9 cellular contexts compared by ENCODE assay signal in genomic region chr2:54666131-54666637, GRCh38. TPM values are rescaled to one million over a fixed set of nuclear protein-coding genes. Genes with fewer than 3 reads are reported as not detected.
DNase-seq lines count a peak whose midpoint lies in the region; ATAC-seq and TF ChIP-seq lines count a peak whose summit lies in the region.
"Had no signal": no experiment of that assay in that cellular context is flagged by ENCODE, and none has a peak within 500 bp of the region (broad histone marks: within the 10 kb centered on the region; RNA-seq: fewer than 3 reads in every experiment).

No MANE protein-coding gene starts in this region.

- peaks cover 17% of the 10 kb centered on the region for H3K36me3 Mint-ChIP-seq in activated naive CD8-positive, alpha-beta T cell treated with anti-CD3 and anti-CD28 coated beads for 36 hours
- H3K36me3 Mint-ChIP-seq in stimulated activated naive B cell treated with anti-CD40 and anti-IgM and Interleukin-4, amounts not matched to agents 10 μg/mL and 1 μg/mL and 100 μg/mL, for 72 hours: peaks cover 42 to 74% of the 10 kb centered on the region in 2 donors

- ATAC-seq in heart right ventricle: peak; percentile 60 to 79 (median 78)
- ATAC-seq in stimulated activated naive B cell treated with anti-CD40 and anti-IgM and Interleukin-4, amounts not matched to agents 10 μg/mL and 1 μg/mL and 100 μg/mL, for 72 hours (replicated peaks): no peak
- ATAC-seq in GM21576 (IDR thresholded peaks at IDR 0.05; ENCODE audit: unreplicated experiment): no peak
- no peak for ATAC-seq in HG02938 (IDR thresholded peaks at IDR 0.05; ENCODE audit: unreplicated experiment)

- H3K27me3 Mint-ChIP-seq in activated naive CD8-positive, alpha-beta T cell treated with anti-CD3 and anti-CD28 coated beads for 36 hours: no peaks in the 10 kb centered on the region
- H3K27me3 Mint-ChIP-seq in stimulated activated naive B cell treated with anti-CD40 and anti-IgM and Interleukin-4, amounts not matched to agents 10 μg/mL and 1 μg/mL and 100 μg/mL, for 72 hours: no peaks in the 10 kb centered on the region

- no peaks in the 10 kb centered on the region for H3K27me3 ChIP-seq in heart right ventricle

- H3K36me3 ChIP-seq in heart right ventricle: peaks cover 0 to 100% (median 69%) of the 10 kb centered on the region in 9 donors

- intact Hi-C loops in heart right ventricle (cut with DNase I): loop anchor here in 5 of 10 donors (5.0 kb wide), 1 partner anchor 36 kb away; no protein-coding TSS in a partner anchor

- no peak overlapping the region for H3K4me3 ChIP-seq in heart right ventricle
- no peak overlapping the region for H3K4me3 ChIP-seq in skeletal muscle cell (ENCODE audit: low read depth, low read length)
- H3K4me3 ChIP-seq: GM12878 had no signal

- no peaks in the 10 kb centered on the region for H3K9me3 Mint-ChIP-seq in activated naive CD8-positive, alpha-beta T cell treated with anti-CD3 and anti-CD28 coated beads for 36 hours
- no peaks in the 10 kb centered on the region for H3K9me3 Mint-ChIP-seq in stimulated activated naive B cell treated with anti-CD40 and anti-IgM and Interleukin-4, amounts not matched to agents 10 μg/mL and 1 μg/mL and 100 μg/mL, for 72 hours

- H3K27ac ChIP-seq in heart right ventricle: peak overlapping the region; percentile 53 to 94 (median 76)

- DNase-seq in EL (peak; percentile 78), heart right ventricle (peak in 1 of 2 donors; percentile 74), skeletal muscle cell (ENCODE audit: low read depth) (peak; percentile 70), 8988T (no peak)
- no peak for DNase-seq in activated naive CD8-positive, alpha-beta T cell treated with anti-CD3 and anti-CD28 coated beads for 36 hours
- DNase-seq in stimulated activated naive B cell treated with anti-CD40 and anti-IgM and Interleukin-4, amounts not matched to agents 10 μg/mL and 1 μg/mL and 100 μg/mL, for 72 hours: no peak

- H3K4me1 Mint-ChIP-seq in activated naive CD8-positive, alpha-beta T cell treated with anti-CD3 and anti-CD28 coated beads for 36 hours: peaks cover 8% of the 10 kb centered on the region
- H3K4me1 Mint-ChIP-seq in stimulated activated naive B cell treated with anti-CD40 and anti-IgM and Interleukin-4, amounts not matched to agents 10 μg/mL and 1 μg/mL and 100 μg/mL, for 72 hours: peaks cover 2 to 10% of the 10 kb centered on the region in 2 donors

- peak overlapping the region; percentile 57 for H3K27ac Mint-ChIP-seq in activated naive CD8-positive, alpha-beta T cell treated with anti-CD3 and anti-CD28 coated beads for 36 hours
- H3K27ac Mint-ChIP-seq in stimulated activated naive B cell treated with anti-CD40 and anti-IgM and Interleukin-4, amounts not matched to agents 10 μg/mL and 1 μg/mL and 100 μg/mL, for 72 hours: no peak overlapping the region

- WGBS in heart right ventricle, 2 donors: 7 to 18% methylated on average over 3 of the region's 3 CpGs

- no peaks in the 10 kb centered on the region for H3K9me3 ChIP-seq in heart right ventricle

- H3K4me3 Mint-ChIP-seq in activated naive CD8-positive, alpha-beta T cell treated with anti-CD3 and anti-CD28 coated beads for 36 hours: no peak overlapping the region
- H3K4me3 Mint-ChIP-seq in stimulated activated naive B cell treated with anti-CD40 and anti-IgM and Interleukin-4, amounts not matched to agents 10 μg/mL and 1 μg/mL and 100 μg/mL, for 72 hours: no peak overlapping the region

- TF ChIP-seq CTCF in heart right ventricle (IDR thresholded peaks at IDR 0.05): no peak

- H3K4me1 ChIP-seq in heart right ventricle: peaks cover 3 to 65% (median 52%) of the 10 kb centered on the region in 9 donors

RNA-seq across cellular contexts. Expression of gene EML6, which starts 57.3 kb away (rescaled TPM):
- 1 to 10 TPM in 1 of 2 experiments, under 1 TPM in 1; 0.54 to 1.3 TPM for total RNA-seq in activated naive CD8-positive, alpha-beta T cell treated with anti-CD3 and anti-CD28 coated beads for 36 hours
- total RNA-seq in heart right ventricle: 1 to 10 TPM in 2 of 10 donors, under 1 TPM in 8; 0.12 to 1.5 (median 0.32) TPM
- polyA plus RNA-seq in heart right ventricle: under 1 TPM; 0.07 to 0.22 TPM

Comparison
In these comparisons a context has a peak if more than half of its experiments do, and no peak if none do; other contexts are left out.
1. DNase-seq: peak in EL (single experiment) and skeletal muscle cell (single experiment); none in activated naive CD8-positive, alpha-beta T cell treated with anti-CD3 and anti-CD28 coated beads for 36 hours (single experiment), stimulated activated naive B cell treated with anti-CD40 and anti-IgM and Interleukin-4, amounts not matched to agents 10 μg/mL and 1 μg/mL and 100 μg/mL, for 72 hours (single experiment) and 8988T (single experiment).
2. ATAC-seq: peak in heart right ventricle (8 of 8); none in stimulated activated naive B cell treated with anti-CD40 and anti-IgM and Interleukin-4, amounts not matched to agents 10 μg/mL and 1 μg/mL and 100 μg/mL, for 72 hours (0 of 2), GM21576 (single experiment) and HG02938 (single experiment).